ENCODE assay signal across 8 cellular contexts in the genomic region with DNA sequence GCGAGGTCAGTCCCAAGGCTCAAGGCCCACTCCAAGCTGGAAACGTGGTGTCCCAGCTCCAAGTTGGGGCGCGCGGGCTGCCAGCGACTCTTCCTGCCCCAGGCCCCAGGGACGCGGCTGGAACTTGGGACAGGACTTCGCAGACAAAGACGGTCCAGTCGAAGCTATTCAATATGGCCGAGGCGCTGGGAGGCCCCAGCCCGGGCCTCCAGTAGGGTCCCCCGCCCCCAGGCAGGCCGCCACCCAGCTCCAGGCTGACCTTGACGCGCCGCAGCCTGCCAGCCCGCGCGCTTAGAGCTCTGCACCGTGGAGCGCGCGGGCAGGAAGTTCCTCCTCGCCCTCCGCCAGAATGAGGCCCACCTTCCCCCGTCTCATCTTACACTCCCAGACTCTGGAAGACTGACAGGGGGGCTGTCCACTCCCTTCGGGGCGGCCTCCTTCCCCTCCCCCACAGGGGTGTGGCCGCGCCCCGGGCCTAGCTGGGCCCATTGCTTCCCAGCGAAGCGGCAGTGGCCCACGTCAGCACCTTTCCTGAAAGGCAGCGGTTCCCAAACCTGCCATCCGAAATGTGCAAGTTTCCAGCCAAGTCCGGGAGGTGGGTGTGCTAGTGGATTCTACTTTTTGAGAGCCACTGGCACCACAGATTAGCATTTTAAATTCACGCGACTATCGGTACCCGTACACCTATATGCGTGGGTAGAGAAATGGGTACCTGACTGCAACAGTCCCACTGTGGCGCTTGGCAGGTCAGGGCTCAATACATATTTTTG. TPM values are rescaled to one million over a fixed set of nuclear protein-coding genes. Genes with fewer than 3 reads are reported as not detected.
DNase-seq lines count a peak whose midpoint lies in the region; ATAC-seq lines count a peak whose summit lies in the region.

A gene with protein sequence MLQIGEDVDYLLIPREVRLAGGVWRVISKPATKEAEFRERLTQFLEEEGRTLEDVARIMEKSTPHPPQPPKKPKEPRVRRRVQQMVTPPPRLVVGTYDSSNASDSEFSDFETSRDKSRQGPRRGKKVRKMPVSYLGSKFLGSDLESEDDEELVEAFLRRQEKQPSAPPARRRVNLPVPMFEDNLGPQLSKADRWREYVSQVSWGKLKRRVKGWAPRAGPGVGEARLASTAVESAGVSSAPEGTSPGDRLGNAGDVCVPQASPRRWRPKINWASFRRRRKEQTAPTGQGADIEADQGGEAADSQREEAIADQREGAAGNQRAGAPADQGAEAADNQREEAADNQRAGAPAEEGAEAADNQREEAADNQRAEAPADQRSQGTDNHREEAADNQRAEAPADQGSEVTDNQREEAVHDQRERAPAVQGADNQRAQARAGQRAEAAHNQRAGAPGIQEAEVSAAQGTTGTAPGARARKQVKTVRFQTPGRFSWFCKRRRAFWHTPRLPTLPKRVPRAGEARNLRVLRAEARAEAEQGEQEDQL (minus strand): TSS at position 303 of the 770 bp plus-strand sequence. CDS start 754 bp downstream, outside the sequence.

- peaks cover 4% of the 10 kb centered on the region for H3K36me3 ChIP-seq in H7 (replicated peaks; ENCODE audit: control insufficient read depth, insufficient read depth, low read length)
- no peaks in the 10 kb centered on the region for H3K36me3 ChIP-seq in iPS-15b (ENCODE audit: control insufficient read depth, insufficient read depth, low read length)

- H3K4me1 ChIP-seq in iPS-15b (ENCODE audit: control insufficient read depth, insufficient read depth, low read length), result no peaks in the 10 kb centered on the region

- DNase-seq in H7 (peak; percentile 98), astrocyte of the hippocampus (ENCODE audit: low read depth, low spot score) (peak; percentile 95), skeletal muscle cell (ENCODE audit: low read depth) (peak; percentile 95), SW480 (ENCODE audit: low spot score) (no peak)
- DNase-seq in stimulated activated CD4-positive, alpha-beta T cell treated with anti-CD3 and anti-CD28 coated beads, Interleukin-1b, Interleukin-23, amount 100 ng/mL, for 48 hours, result no peak

- H3K4me3 ChIP-seq in H7 (ENCODE audit: insufficient read depth, low read depth, low read length) (peak within 1 kb of the TSS; percentile 89), iPS-15b (ENCODE audit: low read depth, low read length) (peak within 1 kb of the TSS; percentile 69), skeletal muscle cell (ENCODE audit: low read depth, low read length) (peak within 1 kb of the TSS; percentile 90)

- no peak for ATAC-seq in HG03457 (IDR thresholded peaks at IDR 0.05; ENCODE audit: unreplicated experiment)
- ATAC-seq in HG03108 (IDR thresholded peaks at IDR 0.05; ENCODE audit: unreplicated experiment), result no peak

- H3K9me3 ChIP-seq in iPS-15b (ENCODE audit: control insufficient read depth, insufficient read depth, low read length), result no peaks in the 10 kb centered on the region

- H3K9ac ChIP-seq in iPS-15b (ENCODE audit: low read depth, low read length), result peak within 1 kb of the TSS; percentile 70

- peaks cover 2% of the 10 kb centered on the region; the same call in 1 of the 2 replicates for H3K27me3 ChIP-seq in H7 (ENCODE audit: control insufficient read depth, insufficient read depth, low read length)
- H3K27me3 ChIP-seq in iPS-15b (ENCODE audit: control insufficient read depth, insufficient read depth, low read length), result peaks cover 5% of the 10 kb centered on the region

RNA-seq across cellular contexts. Expression of the gene that starts here (rescaled TPM):
- 39.6 and 44.3 TPM in 2 replicates for total RNA-seq in H7 (2014; rRNA removed; shearing (Covaris generic))

Comparison
In these comparisons a context has a peak if more than half of its experiments do, and no peak if none do; other contexts are left out.
1. DNase-seq: peak in H7 (single experiment), astrocyte of the hippocampus (single experiment) and skeletal muscle cell (single experiment); none in SW480 (single experiment) and stimulated activated CD4-positive, alpha-beta T cell treated with anti-CD3 and anti-CD28 coated beads, Interleukin-1b, Interleukin-23, amount 100 ng/mL, for 48 hours (single experiment).
2. Peak in every context shown above with its lines, with median percentiles within 50 percentile points of each other: H3K4me3 ChIP-seq.